In genomic region chr10:132319853-132320669, GRCh38 we compare ENCODE assay signal across 8 cellular contexts. TPM values are rescaled to one million over a fixed set of nuclear protein-coding genes. Genes with fewer than 3 reads are reported as not detected.
A peak's percentile ranks its signal among the peaks of the same experiment; 100 is the strongest.
DNase-seq lines count a peak whose midpoint lies in the region; ATAC-seq and TF ChIP-seq lines count a peak whose summit lies in the region.

No MANE protein-coding gene starts in this region.

- no peak for TF ChIP-seq CTCF in choroid plexus epithelial cell (conservative IDR thresholded peaks at IDR 0.05; ENCODE audit: low read depth, low read length)

- peaks cover 8% of the 10 kb centered on the region for H3K36me3 ChIP-seq in skeletal muscle satellite cell (ENCODE audit: insufficient read depth, low read length)

- H3K4me1 ChIP-seq in skeletal muscle satellite cell (ENCODE audit: control insufficient read depth, insufficient read depth, low read length): peaks cover 43% of the 10 kb centered on the region

- ATAC-seq in GM18867 (IDR thresholded peaks at IDR 0.05; ENCODE audit: unreplicated experiment): peak; percentile 99
- ATAC-seq in HG02938 (IDR thresholded peaks at IDR 0.05; ENCODE audit: unreplicated experiment): peak; percentile 99

- no peaks in the 10 kb centered on the region for H3K9me3 ChIP-seq in skeletal muscle satellite cell (replicated peaks; ENCODE audit: low read length)

- H3K4me3 ChIP-seq in choroid plexus epithelial cell (ENCODE audit: low read depth, low read length): peak overlapping the region; percentile 5
- peak overlapping the region; percentile 13 for H3K4me3 ChIP-seq in skeletal muscle satellite cell (ENCODE audit: low read length)

- H3K27me3 ChIP-seq in skeletal muscle satellite cell (ENCODE audit: control insufficient read depth, insufficient read depth, low read length): no peaks in the 10 kb centered on the region

- peak overlapping the region; percentile 44 for H3K4me2 ChIP-seq in skeletal muscle satellite cell (ENCODE audit: low read length)

- H3K9ac ChIP-seq in skeletal muscle satellite cell (ENCODE audit: low read depth, low read length): peak overlapping the region; percentile 58

- DNase-seq in AG20443 (ENCODE audit: low spot score) (peak; percentile 90), OCI-M1 (lab: John Stamatoyannopoulos, UW) (peak; percentile 93), choroid plexus epithelial cell (ENCODE audit: low read depth) (peak; percentile 87), COR-L47 (lab: John Stamatoyannopoulos, UW) (no peak), NCI-H748 (lab: John Stamatoyannopoulos, UW; ENCODE audit: unreplicated experiment) (no peak)

RNA-seq across cellular contexts. Expression of gene LRRC27, which starts 11.9 kb away (rescaled TPM):
- 5.7 and 7.6 TPM in 2 replicates for total RNA-seq in skeletal muscle satellite cell (2012; rRNA removed)

RNA-seq across cellular contexts. Expression of gene STK32C, which starts 12.3 kb away (rescaled TPM):
- 12.7 and 12.9 TPM in 2 replicates for total RNA-seq in skeletal muscle satellite cell (2012; rRNA removed)

Comparison
In these comparisons a context has a peak if more than half of its experiments do, and no peak if none do; other contexts are left out.
1. DNase-seq: peak in AG20443 (single experiment), OCI-M1 (single experiment) and choroid plexus epithelial cell (single experiment); none in COR-L47 (single experiment) and NCI-H748 (single experiment).